ENCODE assay signal across 24 cellular contexts in the genomic region with DNA sequence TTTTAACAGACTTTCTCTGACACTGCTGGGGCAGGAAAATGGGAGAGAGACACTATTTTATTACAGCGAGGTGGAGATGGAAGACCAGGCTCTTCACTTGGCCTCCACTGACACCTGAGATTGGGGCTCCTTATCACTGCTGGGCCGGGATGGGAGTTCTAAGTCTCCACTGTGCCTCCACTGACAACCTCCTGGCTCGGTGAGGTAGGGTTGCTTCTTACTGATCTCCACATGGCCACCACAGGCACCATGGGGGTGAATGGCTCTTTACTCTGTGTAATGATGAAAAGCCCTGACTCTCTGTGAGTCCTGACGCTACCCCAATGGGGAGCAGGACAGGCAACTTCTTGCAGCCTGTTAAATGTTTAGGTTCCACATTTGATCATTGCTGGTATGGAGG.
DNase-seq lines count a peak whose midpoint lies in the region; ATAC-seq, FAIRE-seq and TF ChIP-seq lines count a peak whose summit lies in the region.
"Had no signal": no experiment of that assay in that cellular context is flagged by ENCODE, and none has a peak within 500 bp of the region (broad histone marks: within the 10 kb centered on the region; RNA-seq: fewer than 3 reads in every experiment).

No MANE protein-coding gene starts in this region.

- FAIRE-seq in astrocyte (lab: Jason Lieb, UNC) = no peak
- FAIRE-seq: A204.1, G401.6, GM12878, GM18507, H54 had no signal

- H3K27ac Mint-ChIP-seq in GM23338 = no peak overlapping the region
- peak overlapping the region; percentile 1 for H3K27ac Mint-ChIP-seq in astrocyte (ENCODE audit: unreplicated experiment)
- peak overlapping the region; percentile 41 for H3K27ac Mint-ChIP-seq in osteocyte (ENCODE audit: unreplicated experiment)
- H3K27ac Mint-ChIP-seq: B cell; CD4-positive, CD25-positive, alpha-beta regulatory T cell; CD8-positive, alpha-beta T cell had no signal

- TF ChIP-seq EP300 in esophagus muscularis mucosa (IDR thresholded peaks at IDR 0.05) = no peak

- H3K9me2 ChIP-seq in GM23338 (ENCODE audit: insufficient read depth) = no peaks in the 10 kb centered on the region

- H3K79me2 ChIP-seq in GM23338 (replicated peaks; ENCODE audit: insufficient read depth) = no peaks in the 10 kb centered on the region
- H3K79me2 ChIP-seq in astrocyte (ENCODE audit: insufficient read depth, low read length) = no peaks in the 10 kb centered on the region

- no peak overlapping the region for H3K4me2 ChIP-seq in GM23338
- no peak overlapping the region for H3K4me2 ChIP-seq in astrocyte (ENCODE audit: low read length)
- H3K4me2 ChIP-seq: BLaER1 had no signal

- H3K9me3 Mint-ChIP-seq in GM23338 = no peaks in the 10 kb centered on the region
- H3K9me3 Mint-ChIP-seq in astrocyte (ENCODE audit: unreplicated experiment) = no peaks in the 10 kb centered on the region
- no peaks in the 10 kb centered on the region for H3K9me3 Mint-ChIP-seq in osteocyte (ENCODE audit: unreplicated experiment)
- H3K9me3 Mint-ChIP-seq: CD8-positive, alpha-beta T cell had no signal

- H3K27ac ChIP-seq in GM23338 (ENCODE audit: low read depth) (no peak overlapping the region), astrocyte (ENCODE audit: low read depth, low read length) (no peak overlapping the region), esophagus muscularis mucosa (replicated peaks in 1 of 4) (no peak overlapping the region), lower lobe of right lung (no peak overlapping the region)
- H3K27ac ChIP-seq: 22Rv1, BLaER1, C4-2B had no signal

- TF ChIP-seq CTCF in GM23338 (conservative IDR thresholded peaks at IDR 0.05; ENCODE audit: low read depth in 2 of 2) (no peak), astrocyte (IDR thresholded peaks at IDR 0.05; ENCODE audit: insufficient read depth, low read depth, low read length) (no peak), esophagus muscularis mucosa (IDR thresholded peaks at IDR 0.05) (no peak), osteocyte (IDR thresholded peaks at IDR 0.05) (no peak), lower lobe of right lung (IDR thresholded peaks at IDR 0.05) (no peak)

- ATAC-seq in GM23338 = no peak
- ATAC-seq in lower lobe of right lung = no peak
- ATAC-seq in HG03039 (IDR thresholded peaks at IDR 0.05; ENCODE audit: unreplicated experiment) = no peak
- ATAC-seq: CD8-positive, alpha-beta T cell; GM12878 had no signal

- H3K36me3 ChIP-seq in GM23338 (ENCODE audit: insufficient read depth) = no peaks in the 10 kb centered on the region
- H3K36me3 ChIP-seq in astrocyte (ENCODE audit: insufficient read depth, low read length) = no peaks in the 10 kb centered on the region
- no peaks in the 10 kb centered on the region for H3K36me3 ChIP-seq in esophagus muscularis mucosa
- H3K36me3 ChIP-seq in lower lobe of right lung = no peaks in the 10 kb centered on the region
- H3K36me3 ChIP-seq: BLaER1, HAP-1 had no signal

- 83% methylated on average over 4 of the region's 4 CpGs for WGBS in esophagus muscularis mucosa

- intact Hi-C loops in esophagus muscularis mucosa (cut with DNase I) (no loop called here), lower lobe of right lung (cut with DNase I) (no loop called here)

- 0 out of 2 replicates have a peak overlapping the region, but pooled peaks have one; percentile 12 for H2AFZ ChIP-seq in GM23338
- H2AFZ ChIP-seq in astrocyte (ENCODE audit: low read depth, low read length) = no peak overlapping the region

- H3K4me1 ChIP-seq in GM23338 (ENCODE audit: insufficient read depth) (no peaks in the 10 kb centered on the region), astrocyte (ENCODE audit: insufficient read depth, low read length) (no peaks in the 10 kb centered on the region), esophagus muscularis mucosa (no peaks in the 10 kb centered on the region), lower lobe of right lung (no peaks in the 10 kb centered on the region)
- H3K4me1 ChIP-seq: BLaER1, Caco-2, HAP-1 had no signal

- H4K20me1 ChIP-seq in GM23338 (replicated peaks; ENCODE audit: insufficient read depth) (no peaks in the 10 kb centered on the region), astrocyte (ENCODE audit: insufficient read depth, low read length) (no peaks in the 10 kb centered on the region)
- H4K20me1 ChIP-seq: BLaER1 had no signal

- H3K27me3 Mint-ChIP-seq in GM23338 (ENCODE audit: insufficient read depth, low read depth, poor library complexity) (no peaks in the 10 kb centered on the region), astrocyte (ENCODE audit: low read depth, unreplicated experiment) (peaks cover 11% of the 10 kb centered on the region), osteocyte (ENCODE audit: unreplicated experiment) (peaks cover 24% of the 10 kb centered on the region)

- H3K9ac ChIP-seq in astrocyte (ENCODE audit: low read length) = no peak overlapping the region
- H3K9ac ChIP-seq: BLaER1 had no signal

- H3F3A ChIP-seq in GM23338 (replicated peaks; ENCODE audit: low read depth) = no peaks in the 10 kb centered on the region

- DNase-seq in GM23338 (ENCODE audit: low spot score) = no peak
- no peak for DNase-seq in astrocyte (ENCODE audit: low read depth)
- DNase-seq in esophagus muscularis mucosa (ENCODE audit: extremely low spot score) = peak; percentile 79
- no peak for DNase-seq in osteocyte (ENCODE audit: extremely low spot score, unreplicated experiment)
- no peak for DNase-seq in SIG-M5 treated with dmso at 0.1 percent for 504 hours (lab: John Stamatoyannopoulos, UW; ENCODE audit: unreplicated experiment)
- no peak for DNase-seq in medulla oblongata (ENCODE audit: extremely low spot score)
- DNase-seq in lower lobe of right lung = no peak
- DNase-seq: Caco-2; CD4-positive, CD25-positive, alpha-beta regulatory T cell; CD8-positive, alpha-beta T cell; DMS153; DND-41; GOT3 had no signal

- no peak for TF ChIP-seq POLR2A in esophagus muscularis mucosa (IDR thresholded peaks at IDR 0.05; ENCODE audit: low read depth)

- H3K4me3 Mint-ChIP-seq in GM23338 (no peak overlapping the region), astrocyte (ENCODE audit: unreplicated experiment) (no peak overlapping the region), osteocyte (ENCODE audit: unreplicated experiment) (no peak overlapping the region)
- H3K4me3 Mint-ChIP-seq: B cell; CD8-positive, alpha-beta T cell had no signal

- H3K4me3 ChIP-seq in GM23338 (no peak overlapping the region), astrocyte (ENCODE audit: insufficient read depth, low read depth, low read length) (no peak overlapping the region), esophagus muscularis mucosa (no peak overlapping the region), lower lobe of right lung (no peak overlapping the region)
- H3K4me3 ChIP-seq: BLaER1, GM12878, HAP-1 had no signal

- H3K36me3 Mint-ChIP-seq in GM23338 (ENCODE audit: low read depth) (no peaks in the 10 kb centered on the region), astrocyte (ENCODE audit: low read depth, unreplicated experiment) (no peaks in the 10 kb centered on the region), osteocyte (ENCODE audit: unreplicated experiment) (no peaks in the 10 kb centered on the region)
- H3K36me3 Mint-ChIP-seq: CD4-positive, CD25-positive, alpha-beta regulatory T cell; CD8-positive, alpha-beta T cell had no signal

- H3K9me3 ChIP-seq in astrocyte (ENCODE audit: insufficient read depth, low read depth, low read length) (no peaks in the 10 kb centered on the region), esophagus muscularis mucosa (no peaks in the 10 kb centered on the region), lower lobe of right lung (no peaks in the 10 kb centered on the region)
- H3K9me3 ChIP-seq: BLaER1, Caco-2, HAP-1 had no signal

- H3K27me3 ChIP-seq in GM23338 (ENCODE audit: insufficient read depth) (no peaks in the 10 kb centered on the region), astrocyte (ENCODE audit: insufficient read depth, low read length) (peaks cover 10% of the 10 kb centered on the region), esophagus muscularis mucosa (peaks cover 0 to 25% (median 0%) of the 10 kb centered on the region in 4 donors), lower lobe of right lung (ENCODE audit: low read depth) (no peaks in the 10 kb centered on the region)
- H3K27me3 ChIP-seq: BLaER1 had no signal

- H3K4me1 Mint-ChIP-seq in GM23338 = no peaks in the 10 kb centered on the region
- H3K4me1 Mint-ChIP-seq in astrocyte (ENCODE audit: low read depth, unreplicated experiment) = peaks cover 3% of the 10 kb centered on the region
- peaks cover 33% of the 10 kb centered on the region for H3K4me1 Mint-ChIP-seq in osteocyte (ENCODE audit: unreplicated experiment)
- H3K4me1 Mint-ChIP-seq: B cell had no signal

TF ChIP-seq in GM23338, 12 proteins besides CTCF, POLR2A, EP300 and RAD21 (continues in another document):
- TF ChIP-seq EZH2phosphoT487 (IDR thresholded peaks at IDR 0.05; ENCODE audit: unreplicated experiment) = no peak
- TF ChIP-seq ETS1 (IDR thresholded peaks at IDR 0.05) = no peak
